Comparison of ENCODE assay signal across 22 cellular contexts in the genomic region with DNA sequence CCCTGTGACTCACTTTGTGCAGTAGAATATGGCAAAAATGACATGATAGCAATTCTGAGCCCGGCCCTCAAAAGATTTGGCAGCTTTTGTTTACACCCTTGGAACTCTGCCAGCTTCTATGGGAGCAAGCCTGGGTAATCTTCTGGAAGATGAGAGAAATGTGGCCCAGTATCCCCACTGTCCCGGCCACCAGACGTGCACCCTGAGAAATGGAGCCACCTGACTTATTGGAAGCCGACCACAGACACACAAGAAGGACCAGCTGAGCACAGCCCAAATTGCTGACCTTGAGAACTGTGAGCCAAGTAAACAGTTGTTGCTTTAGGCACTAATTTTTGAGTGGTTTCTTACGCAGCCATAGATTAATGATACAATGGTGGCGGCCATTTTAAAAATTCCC.
"Had no signal": no experiment of that assay in that cellular context is flagged by ENCODE, and none has a peak within 500 bp of the region (broad histone marks: within the 10 kb centered on the region; RNA-seq: fewer than 3 reads in every experiment).

No MANE protein-coding gene starts in this region.

- H3K36me3 Mint-ChIP-seq: naive thymus-derived CD8-positive, alpha-beta T cell; neural progenitor cell; type B pancreatic cell had no signal

- H3K4me3 ChIP-seq: coronary artery, esophagus muscularis mucosa, left lung, lung, neural progenitor cell, thoracic aorta had no signal

- H3K4me1 Mint-ChIP-seq: activated naive CD8-positive, alpha-beta T cell treated with anti-CD3 and anti-CD28 coated beads for 36 hours; activated T-helper 17 cell treated with anti-CD3 and anti-CD28 coated beads, Interleukin-2, amount 50 U/mL, for 72 hours; naive thymus-derived CD8-positive, alpha-beta T cell; neural progenitor cell had no signal

- FAIRE-seq: bronchial epithelial cell, frontal cortex, TTC549 had no signal

- H3K4me3 Mint-ChIP-seq: activated naive CD8-positive, alpha-beta T cell treated with anti-CD3 and anti-CD28 coated beads for 36 hours; activated T-cell treated with anti-CD3 and anti-CD28 coated beads, Interleukin-2, amount 50 U/mL, for 24 hours; activated T-helper 17 cell treated with anti-CD3 and anti-CD28 coated beads, Interleukin-2, amount 50 U/mL, for 72 hours; naive thymus-derived CD8-positive, alpha-beta T cell; neural progenitor cell had no signal

- H3K36me3 ChIP-seq: esophagus muscularis mucosa, left lung, neural progenitor cell, thoracic aorta had no signal

- H3K27me3 ChIP-seq: neural progenitor cell had no signal

- H3K27ac ChIP-seq: coronary artery, esophagus muscularis mucosa, left lung, neural progenitor cell, thoracic aorta had no signal

- DNase-seq: activated CD4-positive, alpha-beta T cell treated with anti-CD3 and anti-CD28 coated beads for 1 hour; activated CD8-positive, alpha-beta memory T cell treated with anti-CD3 and anti-CD28 coated beads for 24 hours; activated CD8-positive, alpha-beta memory T cell treated with anti-CD3 and anti-CD28 coated beads, Interleukin-2, amount 50 U/mL, for 4 hours; activated naive CD8-positive, alpha-beta T cell treated with anti-CD3 and anti-CD28 coated beads for 36 hours; activated T-cell treated with anti-CD3 and anti-CD28 coated beads, Interleukin-2, amount 50 U/mL, for 24 hours; amniotic stem cell; hippocampal formation; kidney glomerular epithelial cell; left lung; naive thymus-derived CD8-positive, alpha-beta T cell; stimulated activated CD4-positive, alpha-beta T cell treated with anti-CD3 and anti-CD28 coated beads, Interleukin-4, amount 100 ng/mL, for 1 hour; stimulated activated naive CD4-positive, alpha-beta T cell had no signal

- H3K4me1 ChIP-seq: esophagus muscularis mucosa, left lung, neural progenitor cell had no signal

- H3K27ac Mint-ChIP-seq: activated naive CD8-positive, alpha-beta T cell treated with anti-CD3 and anti-CD28 coated beads for 36 hours; activated T-cell treated with anti-CD3 and anti-CD28 coated beads, Interleukin-2, amount 50 U/mL, for 24 hours; activated T-helper 17 cell treated with anti-CD3 and anti-CD28 coated beads, Interleukin-2, amount 50 U/mL, for 72 hours; naive thymus-derived CD8-positive, alpha-beta T cell had no signal

- H3K9me3 Mint-ChIP-seq: activated naive CD8-positive, alpha-beta T cell treated with anti-CD3 and anti-CD28 coated beads for 36 hours; activated T-cell treated with anti-CD3 and anti-CD28 coated beads, Interleukin-2, amount 50 U/mL, for 24 hours; activated T-helper 17 cell treated with anti-CD3 and anti-CD28 coated beads, Interleukin-2, amount 50 U/mL, for 72 hours; naive thymus-derived CD8-positive, alpha-beta T cell had no signal

- H3K9me3 ChIP-seq: esophagus muscularis mucosa, left lung, thoracic aorta had no signal
